In the genomic region with DNA sequence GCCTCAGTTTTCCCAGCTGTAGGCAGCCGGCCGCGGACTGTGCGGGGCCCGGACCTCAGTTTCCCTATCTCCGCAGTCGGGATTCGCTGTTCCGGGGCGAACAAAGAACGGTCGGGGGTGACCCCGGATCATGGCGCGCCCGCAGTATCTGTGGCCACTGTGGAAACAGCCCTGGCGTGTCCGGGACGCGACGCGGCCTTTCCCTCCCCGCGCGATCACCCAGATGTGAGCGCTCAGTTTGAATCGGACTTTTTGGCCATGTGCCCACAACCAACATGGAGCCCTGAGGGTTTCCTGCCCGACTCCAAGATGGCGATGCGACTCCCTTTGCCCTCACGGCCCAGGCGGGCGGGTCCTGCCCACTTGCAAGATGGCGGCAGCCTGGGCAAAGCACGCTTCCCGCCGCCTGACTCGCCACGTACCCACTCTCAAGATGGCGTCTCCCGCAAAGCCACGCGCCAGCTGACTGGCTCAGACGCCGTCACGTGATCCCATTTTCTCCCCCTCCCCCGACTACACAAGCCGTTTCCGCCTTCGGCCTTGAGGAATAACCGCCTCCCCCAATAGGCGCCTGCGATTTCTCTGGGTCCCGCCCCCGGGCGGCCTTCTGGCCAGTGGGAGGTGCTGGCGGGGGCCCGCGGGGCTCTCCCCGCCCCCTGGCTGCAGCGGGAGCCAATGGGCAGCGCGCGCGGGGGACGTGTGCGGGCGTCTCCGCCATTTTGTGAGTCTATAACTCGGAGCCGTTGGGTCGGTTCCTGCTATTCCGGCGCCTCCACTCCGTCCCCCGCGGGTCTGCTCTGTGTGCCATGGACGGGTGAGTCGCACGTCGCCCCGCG, we compare ENCODE assay signal across 1 cellular context.
TF ChIP-seq lines count a peak whose summit lies in the region.

Gene PTBP1 (plus strand): TSS at position 761 of the 836 bp plus-strand sequence. CDS start 46 bp downstream, at position 807.

TF ChIP-seq in K562, 482 proteins besides CTCF, POLR2A, EP300 and RAD21 (continued from another document and continues in another):
- TF ChIP-seq, protein P1, sequence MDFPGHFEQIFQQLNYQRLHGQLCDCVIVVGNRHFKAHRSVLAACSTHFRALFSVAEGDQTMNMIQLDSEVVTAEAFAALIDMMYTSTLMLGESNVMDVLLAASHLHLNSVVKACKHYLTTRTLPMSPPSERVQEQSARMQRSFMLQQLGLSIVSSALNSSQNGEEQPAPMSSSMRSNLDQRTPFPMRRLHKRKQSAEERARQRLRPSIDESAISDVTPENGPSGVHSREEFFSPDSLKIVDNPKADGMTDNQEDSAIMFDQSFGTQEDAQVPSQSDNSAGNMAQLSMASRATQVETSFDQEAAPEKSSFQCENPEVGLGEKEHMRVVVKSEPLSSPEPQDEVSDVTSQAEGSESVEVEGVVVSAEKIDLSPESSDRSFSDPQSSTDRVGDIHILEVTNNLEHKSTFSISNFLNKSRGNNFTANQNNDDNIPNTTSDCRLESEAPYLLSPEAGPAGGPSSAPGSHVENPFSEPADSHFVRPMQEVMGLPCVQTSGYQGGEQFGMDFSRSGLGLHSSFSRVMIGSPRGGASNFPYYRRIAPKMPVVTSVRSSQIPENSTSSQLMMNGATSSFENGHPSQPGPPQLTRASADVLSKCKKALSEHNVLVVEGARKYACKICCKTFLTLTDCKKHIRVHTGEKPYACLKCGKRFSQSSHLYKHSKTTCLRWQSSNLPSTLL (IDR thresholded peaks at IDR 0.05), result no peak
- TF ChIP-seq ZNF395 (CRISPR knock-in tag; IDR thresholded peaks at IDR 0.05), result peak; percentile 81; the same call in 1 of the 2 replicates
- no peak for TF ChIP-seq HMG20B (CRISPR knock-in tag; IDR thresholded peaks at IDR 0.05)
- no peak for TF ChIP-seq ZNF778 (CRISPR knock-in tag; IDR thresholded peaks at IDR 0.05)
- no peak for TF ChIP-seq ZFP91 (CRISPR knock-in tag; IDR thresholded peaks at IDR 0.05)
- peak; percentile 85; the same call in 1 of the 2 replicates for TF ChIP-seq ZBTB17 (CRISPR knock-in tag; IDR thresholded peaks at IDR 0.05)
- peak; percentile 91 to 92 for TF ChIP-seq MAZ (CRISPR knock-in tag; conservative IDR thresholded peaks at IDR 0.05 in 1 of 2, IDR thresholded peaks at IDR 0.05 in 1 of 2)
- no peak; the same call in 1 of the 2 replicates for TF ChIP-seq NR4A1 (CRISPR knock-in tag; IDR thresholded peaks at IDR 0.05)
- TF ChIP-seq NR4A1 (tag; IDR thresholded peaks at IDR 0.05), result peak; percentile 71; the same call in 1 of the 2 replicates
- peak; percentile 60 for TF ChIP-seq BCOR (IDR thresholded peaks at IDR 0.05)
- no peak for TF ChIP-seq GATAD2B (IDR thresholded peaks at IDR 0.05; ENCODE audit: borderline replicate concordance)
- peak; percentile 95 for TF ChIP-seq ZNF175 (CRISPR knock-in tag; IDR thresholded peaks at IDR 0.05; ENCODE audit: low read depth)
- TF ChIP-seq, protein P2, sequence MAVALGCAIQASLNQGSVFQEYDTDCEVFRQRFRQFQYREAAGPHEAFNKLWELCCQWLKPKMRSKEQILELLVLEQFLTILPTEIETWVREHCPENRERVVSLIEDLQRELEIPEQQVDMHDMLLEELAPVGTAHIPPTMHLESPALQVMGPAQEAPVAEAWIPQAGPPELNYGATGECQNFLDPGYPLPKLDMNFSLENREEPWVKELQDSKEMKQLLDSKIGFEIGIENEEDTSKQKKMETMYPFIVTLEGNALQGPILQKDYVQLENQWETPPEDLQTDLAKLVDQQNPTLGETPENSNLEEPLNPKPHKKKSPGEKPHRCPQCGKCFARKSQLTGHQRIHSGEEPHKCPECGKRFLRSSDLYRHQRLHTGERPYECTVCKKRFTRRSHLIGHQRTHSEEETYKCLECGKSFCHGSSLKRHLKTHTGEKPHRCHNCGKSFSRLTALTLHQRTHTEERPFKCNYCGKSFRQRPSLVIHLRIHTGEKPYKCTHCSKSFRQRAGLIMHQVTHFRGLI (CRISPR knock-in tag; IDR thresholded peaks at IDR 0.05), result no peak
- TF ChIP-seq TCF7 (IDR thresholded peaks at IDR 0.05; ENCODE audit: borderline replicate concordance), result peak; percentile 2; the same call in 1 of the 2 replicates
- TF ChIP-seq EZH2 (IDR thresholded peaks at IDR 0.05; ENCODE audit: borderline replicate concordance, low read depth, low read length), result no peak
- TF ChIP-seq LCOR (CRISPR knock-in tag; IDR thresholded peaks at IDR 0.05), result peak; percentile 95
- TF ChIP-seq ESRRB (CRISPR knock-in tag; IDR thresholded peaks at IDR 0.05; ENCODE audit: borderline replicate concordance), result no peak
- TF ChIP-seq PCBP1 (IDR thresholded peaks at IDR 0.05; ENCODE audit: low read depth, low read length, poor library complexity, severe bottlenecking), result no peak
- TF ChIP-seq, protein P3, sequence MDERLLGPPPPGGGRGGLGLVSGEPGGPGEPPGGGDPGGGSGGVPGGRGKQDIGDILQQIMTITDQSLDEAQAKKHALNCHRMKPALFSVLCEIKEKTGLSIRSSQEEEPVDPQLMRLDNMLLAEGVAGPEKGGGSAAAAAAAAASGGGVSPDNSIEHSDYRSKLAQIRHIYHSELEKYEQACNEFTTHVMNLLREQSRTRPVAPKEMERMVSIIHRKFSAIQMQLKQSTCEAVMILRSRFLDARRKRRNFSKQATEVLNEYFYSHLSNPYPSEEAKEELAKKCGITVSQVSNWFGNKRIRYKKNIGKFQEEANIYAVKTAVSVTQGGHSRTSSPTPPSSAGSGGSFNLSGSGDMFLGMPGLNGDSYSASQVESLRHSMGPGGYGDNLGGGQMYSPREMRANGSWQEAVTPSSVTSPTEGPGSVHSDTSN (CRISPR knock-in tag; IDR thresholded peaks at IDR 0.05; ENCODE audit: low read depth), result no peak
- TF ChIP-seq, protein P3 (tag; conservative IDR thresholded peaks at IDR 0.05; ENCODE audit: low read depth), result peak; percentile 93
- 0 out of 4 replicates have a peak, but pooled peaks of 1 of the 2 experiments have one; percentile 31 for TF ChIP-seq ARNT (IDR thresholded peaks at IDR 0.05)
- TF ChIP-seq ARHGAP35 (IDR thresholded peaks at IDR 0.05; ENCODE audit: partially characterized antibody), result no peak
- no peak for TF ChIP-seq ZNF444 (CRISPR knock-in tag; IDR thresholded peaks at IDR 0.05)
- TF ChIP-seq FOSL1 (tag; conservative IDR thresholded peaks at IDR 0.05), result peak; percentile 50
- TF ChIP-seq, protein P4, sequence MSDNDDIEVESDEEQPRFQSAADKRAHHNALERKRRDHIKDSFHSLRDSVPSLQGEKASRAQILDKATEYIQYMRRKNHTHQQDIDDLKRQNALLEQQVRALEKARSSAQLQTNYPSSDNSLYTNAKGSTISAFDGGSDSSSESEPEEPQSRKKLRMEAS (CRISPR knock-in tag; IDR thresholded peaks at IDR 0.05), result peak; percentile 100
- no peak for TF ChIP-seq MCM2 (IDR thresholded peaks at IDR 0.05; ENCODE audit: low read depth)
- TF ChIP-seq RERE (CRISPR knock-in tag; IDR thresholded peaks at IDR 0.05; ENCODE audit: borderline replicate concordance), result no peak
- TF ChIP-seq THAP12 (CRISPR knock-in tag; IDR thresholded peaks at IDR 0.05), result peak; percentile 29; the same call in 1 of the 2 replicates
- 0 out of 2 replicates have a peak, but pooled peaks have one; percentile 81 for TF ChIP-seq BACH1 (tag; IDR thresholded peaks at IDR 0.05)
- TF ChIP-seq, protein P5, sequence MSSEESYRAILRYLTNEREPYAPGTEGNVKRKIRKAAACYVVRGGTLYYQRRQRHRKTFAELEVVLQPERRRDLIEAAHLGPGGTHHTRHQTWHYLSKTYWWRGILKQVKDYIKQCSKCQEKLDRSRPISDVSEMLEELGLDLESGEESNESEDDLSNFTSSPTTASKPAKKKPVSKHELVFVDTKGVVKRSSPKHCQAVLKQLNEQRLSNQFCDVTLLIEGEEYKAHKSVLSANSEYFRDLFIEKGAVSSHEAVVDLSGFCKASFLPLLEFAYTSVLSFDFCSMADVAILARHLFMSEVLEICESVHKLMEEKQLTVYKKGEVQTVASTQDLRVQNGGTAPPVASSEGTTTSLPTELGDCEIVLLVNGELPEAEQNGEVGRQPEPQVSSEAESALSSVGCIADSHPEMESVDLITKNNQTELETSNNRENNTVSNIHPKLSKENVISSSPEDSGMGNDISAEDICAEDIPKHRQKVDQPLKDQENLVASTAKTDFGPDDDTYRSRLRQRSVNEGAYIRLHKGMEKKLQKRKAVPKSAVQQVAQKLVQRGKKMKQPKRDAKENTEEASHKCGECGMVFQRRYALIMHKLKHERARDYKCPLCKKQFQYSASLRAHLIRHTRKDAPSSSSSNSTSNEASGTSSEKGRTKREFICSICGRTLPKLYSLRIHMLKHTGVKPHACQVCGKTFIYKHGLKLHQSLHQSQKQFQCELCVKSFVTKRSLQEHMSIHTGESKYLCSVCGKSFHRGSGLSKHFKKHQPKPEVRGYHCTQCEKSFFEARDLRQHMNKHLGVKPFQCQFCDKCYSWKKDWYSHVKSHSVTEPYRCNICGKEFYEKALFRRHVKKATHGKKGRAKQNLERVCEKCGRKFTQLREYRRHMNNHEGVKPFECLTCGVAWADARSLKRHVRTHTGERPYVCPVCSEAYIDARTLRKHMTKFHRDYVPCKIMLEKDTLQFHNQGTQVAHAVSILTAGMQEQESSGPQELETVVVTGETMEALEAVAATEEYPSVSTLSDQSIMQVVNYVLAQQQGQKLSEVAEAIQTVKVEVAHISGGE (CRISPR knock-in tag; IDR thresholded peaks at IDR 0.05), result peak in 1 of 3 experiments; percentile 20; a peak in 1 of 6 replicates
